Comparison of ENCODE assay signal across 18 cellular contexts in genomic region chr5:143525176-143525575, GRCh38.
"Had no signal": no experiment of that assay in that cellular context is flagged by ENCODE, and none has a peak within 500 bp of the region (broad histone marks: within the 10 kb centered on the region; RNA-seq: fewer than 3 reads in every experiment).

No MANE protein-coding gene starts in this region.

- H3K4me2 ChIP-seq: hepatocyte had no signal

- FAIRE-seq: small intestine, urothelium cell line had no signal

- H2AFZ ChIP-seq: hepatocyte had no signal

- H3K27me3 ChIP-seq: esophagus muscularis mucosa, foreskin keratinocyte, hepatocyte, neutrophil, right atrium auricular region, sigmoid colon, suprapubic skin, thyroid gland had no signal

- H3K9me3 ChIP-seq: esophagus muscularis mucosa, neutrophil, right atrium auricular region, sigmoid colon, suprapubic skin, thyroid gland had no signal

- H3K27ac ChIP-seq: epithelial cell of prostate, esophagus muscularis mucosa, foreskin keratinocyte, hepatocyte, neutrophil, right atrium auricular region, sigmoid colon, suprapubic skin had no signal

- H3K79me2 ChIP-seq: hepatocyte had no signal

- DNase-seq: effector memory CD8-positive, alpha-beta T cell; foreskin keratinocyte; left colon; left ventricle myocardium superior; mesendoderm; naive thymus-derived CD8-positive, alpha-beta T cell; sigmoid colon; small intestine; stimulated activated CD4-positive, alpha-beta T cell treated with anti-CD3 and anti-CD28 coated beads, Interleukin-2, amount 100 ng/mL, for 48 hours; stimulated activated naive CD4-positive, alpha-beta T cell treated with Interleukin-2 at 50 U/mL for 16 hours; thyroid gland had no signal

- H3K4me1 ChIP-seq: esophagus muscularis mucosa, foreskin keratinocyte, right atrium auricular region, sigmoid colon, suprapubic skin had no signal

- H3K4me3 ChIP-seq: esophagus muscularis mucosa, hepatocyte, right atrium auricular region, sigmoid colon, suprapubic skin, thyroid gland had no signal

- H3K36me3 ChIP-seq: esophagus muscularis mucosa, neutrophil, right atrium auricular region, sigmoid colon, suprapubic skin, thyroid gland had no signal
